Comparison of ENCODE assay signal across 16 cellular contexts in genomic region chr12:75137896-75138295, GRCh38.
DNase-seq lines count a peak whose midpoint lies in the region; ATAC-seq and TF ChIP-seq lines count a peak whose summit lies in the region.
"Had no signal": no experiment of that assay in that cellular context is flagged by ENCODE, and none has a peak within 500 bp of the region (broad histone marks: within the 10 kb centered on the region; RNA-seq: fewer than 3 reads in every experiment).

No MANE protein-coding gene starts in this region.

- ATAC-seq in GM19467 (IDR thresholded peaks at IDR 0.05; ENCODE audit: unreplicated experiment) (no peak), HG03378 (IDR thresholded peaks at IDR 0.05; ENCODE audit: unreplicated experiment) (no peak)
- ATAC-seq: GM23338 had no signal

- no peak overlapping the region for H3K4me3 ChIP-seq in MG63
- no peak overlapping the region for H3K4me3 ChIP-seq in astrocyte of the spinal cord (ENCODE audit: low read depth, low read length)
- H3K4me3 ChIP-seq: BLaER1 treated with 17β-estradiol and CSF1 and Interleukin-3, amounts not matched to agents 10 nM and 100 nM; GM23338; HAP-1 had no signal

- H3K27me3 ChIP-seq in MG63, result no peaks in the 10 kb centered on the region
- H3K27me3 ChIP-seq: BLaER1 treated with 17β-estradiol and CSF1 and Interleukin-3, amounts not matched to agents 10 nM and 100 nM had no signal

- H3K36me3 ChIP-seq in MG63, result no peaks in the 10 kb centered on the region
- H3K36me3 ChIP-seq: BLaER1 treated with 17β-estradiol and CSF1 and Interleukin-3, amounts not matched to agents 10 nM and 100 nM; HAP-1 had no signal

- H3K9me3 ChIP-seq in MG63, result no peaks in the 10 kb centered on the region
- H3K9me3 ChIP-seq: BLaER1 treated with 17β-estradiol and CSF1 and Interleukin-3, amounts not matched to agents 10 nM and 100 nM; HAP-1 had no signal

- in situ Hi-C loops in astrocyte of the spinal cord (cut with HindIII; ENCODE audit: low sequenced_read_pairs), result no loop called here
- in situ Hi-C loops in GM13976 (cut with MboI; ENCODE audit: low sequenced_read_pairs, unreplicated experiment), result no loop called here

- TF ChIP-seq CTCF in astrocyte of the spinal cord (IDR thresholded peaks at IDR 0.05; ENCODE audit: low read depth, low read length) (no peak), GM13976 (IDR thresholded peaks at IDR 0.05; ENCODE audit: borderline replicate concordance, control extremely low read depth, extremely low read depth, insufficient read depth, missing control alignments) (no peak)

- peak; percentile 59 for DNase-seq in ELR (ENCODE audit: low read depth)
- DNase-seq in MG63, result peak; percentile 3
- peak; percentile 0 for DNase-seq in astrocyte of the spinal cord (ENCODE audit: low read depth, low spot score)
- peak; percentile 13 for DNase-seq in iris pigment epithelial cell (ENCODE audit: low read depth)
- DNase-seq in HUDEP-2 (lab: John Stamatoyannopoulos, UW; ENCODE audit: unreplicated experiment in 76 of 76), result no peak
- DNase-seq in GM13976 (ENCODE audit: low spot score), result no peak
- DNase-seq: ACHN; CD4-positive, CD25-positive, alpha-beta regulatory T cell; GDM1; HFFc6; KBM-7 had no signal

Comparison
In these comparisons a context has a peak if more than half of its experiments do, and no peak if none do; other contexts are left out.
1. DNase-seq: peak in ELR (single experiment), MG63 (single experiment), astrocyte of the spinal cord (single experiment) and iris pigment epithelial cell (single experiment); none in HUDEP-2 (0 of 76) and GM13976 (single experiment).